ENCODE assay signal across 4 cellular contexts in genomic region chr7:98014830-98015229, GRCh38. TPM values are rescaled to one million over a fixed set of nuclear protein-coding genes. Genes with fewer than 3 reads are reported as not detected.
"Had no signal": no experiment of that assay in that cellular context is flagged by ENCODE, and none has a peak within 500 bp of the region (broad histone marks: within the 10 kb centered on the region; RNA-seq: fewer than 3 reads in every experiment).

No MANE protein-coding gene starts in this region.

- DNase-seq: GDM1, GF-D8 had no signal

- ATAC-seq: GM12878 had no signal

- H3K4me3 ChIP-seq: GM12878 had no signal

RNA-seq across cellular contexts. Expression of gene OCM2, which starts 24.8 kb away (rescaled TPM):
- total RNA-seq: G401, GM12878 had no signal
